ENCODE assay signal across 23 cellular contexts in genomic region chr5:1387876-1388275, GRCh38. TPM values are rescaled to one million over a fixed set of nuclear protein-coding genes. Genes with fewer than 3 reads are reported as not detected.
DNase-seq lines count a peak whose midpoint lies in the region; ATAC-seq and TF ChIP-seq lines count a peak whose summit lies in the region.
"Had no signal": no experiment of that assay in that cellular context is flagged by ENCODE, and none has a peak within 500 bp of the region (broad histone marks: within the 10 kb centered on the region; RNA-seq: fewer than 3 reads in every experiment).

No MANE protein-coding gene starts in this region.

- no peak for DNase-seq in MCF 10A (ENCODE audit: unreplicated experiment)
- DNase-seq in mammary epithelial cell, result no peak
- DNase-seq in T-helper 17 cell, result no peak
- no peak for DNase-seq in naive thymus-derived CD4-positive, alpha-beta T cell
- DNase-seq in stimulated activated effector memory CD8-positive, alpha-beta T cell treated with anti-CD3 and anti-CD28 coated beads, Interleukin-12 subunit alpha, Interleukin-12 subunit beta, amount 100 ng/mL, for 72 hours (ENCODE audit: low spot score in 2 of 2), result no peak
- no peak for DNase-seq in kidney tubule cell (ENCODE audit: low spot score)
- no peak for DNase-seq in head of caudate nucleus
- DNase-seq: COR-L47, GDM1, GM23248, HCEC 1CT, Kasumi-1, MM.1S, NCI-H1092, NCI-H1436 treated with DMSO at 0.1 percent for 48 hours, NCI-H526 treated with DMSO at 0.1 percent for 48 hours, SJCRH30 had no signal

- in situ Hi-C loops in mammary epithelial cell (cut with MboI; ENCODE audit: low sequenced_read_pairs in 2 of 2), result loop anchor here in 1 of 2 donors (25.0 kb wide), 1 partner anchor 249 kb away; no protein-coding TSS in a partner anchor

- H2AFZ ChIP-seq in mammary epithelial cell (ENCODE audit: low read depth, low read length), result no peak overlapping the region
- H2AFZ ChIP-seq: GM23248 had no signal

- dilution Hi-C loops in mammary epithelial cell (cut with HindIII; ENCODE audit: low sequenced_read_pairs), result no loop called here

- no peaks in the 10 kb centered on the region for H3K9me3 ChIP-seq in mammary epithelial cell (replicated peaks; ENCODE audit: insufficient read depth, low read length)
- no peaks in the 10 kb centered on the region for H3K9me3 ChIP-seq in T-helper 17 cell (ENCODE audit: control insufficient read depth, low read length, poor library complexity, severe bottlenecking)
- H3K9me3 ChIP-seq in naive thymus-derived CD4-positive, alpha-beta T cell (ENCODE audit: control insufficient read depth in 2 of 3, low read length in 3 of 3), result no peaks in the 10 kb centered on the region
- H3K9me3 ChIP-seq: BLaER1 treated with 17β-estradiol and CSF1 and Interleukin-3, amounts not matched to agents 10 nM and 100 nM; SJCRH30 had no signal

- no peak overlapping the region for H3K4me2 ChIP-seq in mammary epithelial cell (ENCODE audit: insufficient read depth, low read depth, low read length)

- no peaks in the 10 kb centered on the region for H3K36me3 Mint-ChIP-seq in MCF 10A (ENCODE audit: insufficient read depth, unreplicated experiment)
- no peaks in the 10 kb centered on the region for H3K36me3 Mint-ChIP-seq in T-helper 17 cell (ENCODE audit: low read depth)
- no peaks in the 10 kb centered on the region for H3K36me3 Mint-ChIP-seq in naive thymus-derived CD4-positive, alpha-beta T cell
- peaks cover 6% of the 10 kb centered on the region for H3K36me3 Mint-ChIP-seq in stimulated activated effector memory CD8-positive, alpha-beta T cell treated with anti-CD3 and anti-CD28 coated beads, Interleukin-12 subunit alpha, Interleukin-12 subunit beta, amount 100 ng/mL, for 72 hours
- H3K36me3 Mint-ChIP-seq: IgD-negative memory B cell had no signal

- H3K27ac ChIP-seq in mammary epithelial cell (ENCODE audit: insufficient read depth, low read depth, low read length), result no peak overlapping the region
- H3K27ac ChIP-seq in naive thymus-derived CD4-positive, alpha-beta T cell (ENCODE audit: low read depth, low read length), result peak overlapping the region; percentile 98
- H3K27ac ChIP-seq: BLaER1 treated with 17β-estradiol and CSF1 and Interleukin-3, amounts not matched to agents 10 nM and 100 nM; GM23248; SJCRH30 had no signal

- H3K4me3 Mint-ChIP-seq in MCF 10A (ENCODE audit: unreplicated experiment) (peak overlapping the region; percentile 1), T-helper 17 cell (peak overlapping the region; percentile 98)
- peak overlapping the region in 8 of 10 donors; percentile 2 to 100 (median 98) for H3K4me3 Mint-ChIP-seq in naive thymus-derived CD4-positive, alpha-beta T cell
- H3K4me3 Mint-ChIP-seq in stimulated activated effector memory CD8-positive, alpha-beta T cell treated with anti-CD3 and anti-CD28 coated beads, Interleukin-12 subunit alpha, Interleukin-12 subunit beta, amount 100 ng/mL, for 72 hours, result peak overlapping the region; percentile 89

- intact Hi-C loops in MCF 10A (cut with micrococcal nuclease) (no loop called here), mammary epithelial cell (cut with micrococcal nuclease) (loop anchor here (10.0 kb wide), 1 partner anchor 217 kb away; no protein-coding TSS in a partner anchor), head of caudate nucleus (cut with DNase I) (no loop called here)
- intact Hi-C loops in naive thymus-derived CD4-positive, alpha-beta T cell (cut with micrococcal nuclease), result loop anchor here (2.0 to 10.0 kb wide), 11 partner anchors 89 to 916 kb away; partner anchors contain the start of genes CEP72 (in 2 of the 2), LPCAT1 (in 2 of the 2), NDUFS6 (in 2 of the 2) and SLC12A7 (in 1 of the 2)

- H3K79me2 ChIP-seq in mammary epithelial cell (ENCODE audit: insufficient read depth, low read length), result no peaks in the 10 kb centered on the region

- H3K27ac Mint-ChIP-seq in MCF 10A (ENCODE audit: low read depth, unreplicated experiment) (no peak overlapping the region), T-helper 17 cell (peak overlapping the region; percentile 98)
- peak overlapping the region in 8 of 9 donors; percentile 98 to 100 (median 99) for H3K27ac Mint-ChIP-seq in naive thymus-derived CD4-positive, alpha-beta T cell
- no peak overlapping the region for H3K27ac Mint-ChIP-seq in stimulated activated effector memory CD8-positive, alpha-beta T cell treated with anti-CD3 and anti-CD28 coated beads, Interleukin-12 subunit alpha, Interleukin-12 subunit beta, amount 100 ng/mL, for 72 hours

- H3K27me3 Mint-ChIP-seq in MCF 10A (ENCODE audit: insufficient read depth, unreplicated experiment) (peaks cover 52% of the 10 kb centered on the region), T-helper 17 cell (peaks cover 6% of the 10 kb centered on the region)
- H3K27me3 Mint-ChIP-seq in naive thymus-derived CD4-positive, alpha-beta T cell, result peaks cover 0 to 17% (median 0%) of the 10 kb centered on the region in 5 donors

- H3K4me3 ChIP-seq in mammary epithelial cell (replicated peaks in 1 of 3; ENCODE audit: insufficient read depth in 1 of 3, low read depth in 2 of 3, low read length in 3 of 3), result no peak overlapping the region
- no peak overlapping the region for H3K4me3 ChIP-seq in naive thymus-derived CD4-positive, alpha-beta T cell (ENCODE audit: low read length)
- H3K4me3 ChIP-seq: BLaER1 treated with 17β-estradiol and CSF1 and Interleukin-3, amounts not matched to agents 10 nM and 100 nM; GM12878; GM23248; SJCRH30 had no signal

- H3K4me1 Mint-ChIP-seq in MCF 10A (ENCODE audit: insufficient read depth, unreplicated experiment) (peaks cover 9% of the 10 kb centered on the region), T-helper 17 cell (peaks cover 16% of the 10 kb centered on the region)
- peaks cover 11 to 34% (median 20%) of the 10 kb centered on the region in 7 donors for H3K4me1 Mint-ChIP-seq in naive thymus-derived CD4-positive, alpha-beta T cell
- H3K4me1 Mint-ChIP-seq in stimulated activated effector memory CD8-positive, alpha-beta T cell treated with anti-CD3 and anti-CD28 coated beads, Interleukin-12 subunit alpha, Interleukin-12 subunit beta, amount 100 ng/mL, for 72 hours, result peaks cover 21% of the 10 kb centered on the region

- H3K9me3 Mint-ChIP-seq in MCF 10A (ENCODE audit: unreplicated experiment), result no peaks in the 10 kb centered on the region
- peaks cover 0 to 3% (median 0%) of the 10 kb centered on the region in 11 donors for H3K9me3 Mint-ChIP-seq in naive thymus-derived CD4-positive, alpha-beta T cell
- no peaks in the 10 kb centered on the region for H3K9me3 Mint-ChIP-seq in stimulated activated effector memory CD8-positive, alpha-beta T cell treated with anti-CD3 and anti-CD28 coated beads, Interleukin-12 subunit alpha, Interleukin-12 subunit beta, amount 100 ng/mL, for 72 hours

- H3K9ac ChIP-seq in mammary epithelial cell (ENCODE audit: insufficient read depth, low read length), result no peak overlapping the region
- H3K9ac ChIP-seq: BLaER1 treated with 17β-estradiol and CSF1 and Interleukin-3, amounts not matched to agents 10 nM and 100 nM; GM23248 had no signal

- TF ChIP-seq CTCF in MCF 10A (IDR thresholded peaks at IDR 0.05; ENCODE audit: unreplicated experiment) (no peak), mammary epithelial cell (conservative IDR thresholded peaks at IDR 0.05 in 1 of 2, IDR thresholded peaks at IDR 0.05 in 1 of 2; ENCODE audit: extremely low read depth in 1 of 2, insufficient read depth in 1 of 2, low read depth in 1 of 2, low read length in 2 of 2) (no peak)

- H4K20me1 ChIP-seq in mammary epithelial cell (ENCODE audit: insufficient read depth, low read length), result no peaks in the 10 kb centered on the region

- no TSS peak for BruUV-seq in MCF 10A (replicated peaks; lab: Mats Ljungman, UMichigan)
- BruUV-seq in mammary epithelial cell (replicated peaks; lab: Mats Ljungman, UMichigan), result no TSS peak

- POLR2A ChIA-PET in MCF 10A (lab: Yijun Ruan, JAX), result no interaction called here
- POLR2A ChIA-PET in naive thymus-derived CD4-positive, alpha-beta T cell (lab: Charles Lee), result interaction anchor here (0.5 to 3.6 kb wide), 4 partner anchors 8 to 256 kb away, joined by 5 to 40 read pairs (median 20); partner anchors contain the start of gene CLPTM1L

- no peak for ATAC-seq in T-helper 17 cell
- ATAC-seq in naive thymus-derived CD4-positive, alpha-beta T cell, result no peak
- ATAC-seq in stimulated activated effector memory CD8-positive, alpha-beta T cell treated with anti-CD3 and anti-CD28 coated beads, Interleukin-12 subunit alpha, Interleukin-12 subunit beta, amount 100 ng/mL, for 72 hours, result no peak
- ATAC-seq in HG03439 (IDR thresholded peaks at IDR 0.05; ENCODE audit: unreplicated experiment), result no peak
- ATAC-seq: GM12878 had no signal

- peaks cover 14% of the 10 kb centered on the region for H3K4me1 ChIP-seq in mammary epithelial cell (ENCODE audit: insufficient read depth, low read length)
- H3K4me1 ChIP-seq in naive thymus-derived CD4-positive, alpha-beta T cell (ENCODE audit: control insufficient read depth in 2 of 2, insufficient read depth in 2 of 2, low read length in 2 of 2), result peaks cover 12 to 22% of the 10 kb centered on the region in 2 donors
- H3K4me1 ChIP-seq: SJCRH30 had no signal

- 91% methylated on average over 5 of the region's 5 CpGs for WGBS in mammary epithelial cell (ENCODE audit: low coverage, missing lambda C conversion rate)

- no peaks in the 10 kb centered on the region for H3K27me3 ChIP-seq in mammary epithelial cell (ENCODE audit: insufficient read depth, low read length)
- no peaks in the 10 kb centered on the region for H3K27me3 ChIP-seq in naive thymus-derived CD4-positive, alpha-beta T cell (ENCODE audit: control insufficient read depth in 2 of 2, insufficient read depth in 2 of 2, low read length in 2 of 2)
- H3K27me3 ChIP-seq: SJCRH30 had no signal

- no peaks in the 10 kb centered on the region for H3K36me3 ChIP-seq in mammary epithelial cell (ENCODE audit: insufficient read depth, low read length)
- H3K36me3 ChIP-seq in naive thymus-derived CD4-positive, alpha-beta T cell (ENCODE audit: control insufficient read depth in 2 of 3, insufficient read depth in 3 of 3, low read length in 3 of 3), result no peaks in the 10 kb centered on the region
- H3K36me3 ChIP-seq: BLaER1 treated with 17β-estradiol and CSF1 and Interleukin-3, amounts not matched to agents 10 nM and 100 nM; SJCRH30 had no signal

- CTCF ChIA-PET in MCF 10A (lab: Yijun Ruan, JAX) (no interaction called here), mammary epithelial cell (lab: Charles Lee; ENCODE audit: low non-redundant PET) (no interaction called here)
- CTCF ChIA-PET in naive thymus-derived CD4-positive, alpha-beta T cell (lab: Charles Lee), result no interaction called here

RNA-seq across cellular contexts. Expression of gene CLPTM1L, which starts 43.0 kb away (rescaled TPM):
- total RNA-seq in MCF 10A (2022), result 116 and 128 TPM in 2 replicates
- total RNA-seq in mammary epithelial cell, result 100 to 1,000 TPM; 111 to 154 TPM
- 158 TPM for polyA plus RNA-seq in mammary epithelial cell
- polyA minus RNA-seq in mammary epithelial cell, result 101 TPM
- total RNA-seq in T-helper 17 cell, result 10 to 100 TPM; 70.5 to 80.9 TPM
- 100 to 1,000 TPM in 1 of 5 experiments, 10 to 100 TPM in 4; 64.9 to 104 (median 71.9) TPM for total RNA-seq in naive thymus-derived CD4-positive, alpha-beta T cell
- 10 to 100 TPM; 27.7 to 49.3 TPM for polyA plus RNA-seq in naive thymus-derived CD4-positive, alpha-beta T cell

RNA-seq across cellular contexts. Expression of gene SLC6A3, which starts 57.4 kb away (rescaled TPM):
- total RNA-seq in MCF 10A (2022) (not detected in 2 replicates), mammary epithelial cell (not detected), T-helper 17 cell (not detected)
- not detected for polyA plus RNA-seq in mammary epithelial cell
- polyA minus RNA-seq in mammary epithelial cell, result not detected
- total RNA-seq in naive thymus-derived CD4-positive, alpha-beta T cell, result under 1 TPM in 1 of 5 experiments, not detected in 4; 0.07 TPM
- polyA plus RNA-seq in naive thymus-derived CD4-positive, alpha-beta T cell, result not detected
- total RNA-seq: A673, Daoy, GM12878, GM23248 had no signal
- polyA plus RNA-seq: GM23248, IgD-negative memory B cell had no signal

Comparison
In these comparisons a context has a peak if more than half of its experiments do, and no peak if none do; other contexts are left out.
1. intact Hi-C loops: an anchor here in mammary epithelial cell (10.0 kb wide) and naive thymus-derived CD4-positive, alpha-beta T cell (2.0 to 10.0 kb wide); none called in MCF 10A and head of caudate nucleus.
2. H3K27ac Mint-ChIP-seq: peak in T-helper 17 cell (single experiment) and naive thymus-derived CD4-positive, alpha-beta T cell (8 of 9); none in MCF 10A (single experiment) and stimulated activated effector memory CD8-positive, alpha-beta T cell treated with anti-CD3 and anti-CD28 coated beads, Interleukin-12 subunit alpha, Interleukin-12 subunit beta, amount 100 ng/mL, for 72 hours (single experiment).
3. H3K4me3 Mint-ChIP-seq: peak in every context shown above with its lines; median percentile 98 in T-helper 17 cell; 98 in naive thymus-derived CD4-positive, alpha-beta T cell; 89 in stimulated activated effector memory CD8-positive, alpha-beta T cell treated with anti-CD3 and anti-CD28 coated beads, Interleukin-12 subunit alpha, Interleukin-12 subunit beta, amount 100 ng/mL, for 72 hours; 1 in MCF 10A.